In genomic region chr19:57800696-57801095, GRCh38 we compare ENCODE assay signal across 31 cellular contexts. TPM values are rescaled to one million over a fixed set of nuclear protein-coding genes. Genes with fewer than 3 reads are reported as not detected.
A peak's percentile ranks its signal among the peaks of the same experiment; 100 is the strongest.
DNase-seq lines count a peak whose midpoint lies in the region; ATAC-seq lines count a peak whose summit lies in the region.
"Had no signal": no experiment of that assay in that cellular context is flagged by ENCODE, and none has a peak within 500 bp of the region (broad histone marks: within the 10 kb centered on the region; RNA-seq: fewer than 3 reads in every experiment).

No MANE protein-coding gene starts in this region.

- H3K27ac Mint-ChIP-seq in memory B cell = peak overlapping the region; percentile 85
- peak overlapping the region; percentile 24 for H3K27ac Mint-ChIP-seq in stimulated activated effector memory CD8-positive, alpha-beta T cell treated with anti-CD3 and anti-CD28 coated beads, Interleukin-12 subunit alpha, Interleukin-12 subunit beta, amount 100 ng/mL, for 72 hours
- H3K27ac Mint-ChIP-seq: activated CD4-positive, alpha-beta memory T cell treated with anti-CD3 and anti-CD28 coated beads, Interleukin-2, amount 10 ng/mL, durations not matched to agents 7 days and 5 days; activated naive CD8-positive, alpha-beta T cell; activated T-helper 2 cell treated with anti-CD3 and anti-CD28 coated beads, Interferon-gamma antibody, Interleukin-2, Interleukin-4, amounts not matched to agents 10 μg/mL and 5 μg/mL and 100 μg/mL, durations not matched to agents 14 hours and 24 hours and 36 hours; B cell; CD8-positive, alpha-beta T cell; natural killer cell treated with Interleukin-12 subunit alpha and Interleukin-12 subunit beta and Interleukin-15 and Interleukin-18, amount 100 ng/mL, for 72 hours had no signal

- H3K27me3 ChIP-seq in HUES6 (ENCODE audit: control insufficient read depth, insufficient read depth, low read length) = no peaks in the 10 kb centered on the region
- H3K27me3 ChIP-seq in ectodermal cell (ENCODE audit: control insufficient read depth, insufficient read depth, low read length, poor library complexity, severe bottlenecking) = no peaks in the 10 kb centered on the region
- H3K27me3 ChIP-seq: sigmoid colon, testis had no signal

- peaks cover 7% of the 10 kb centered on the region for H3K36me3 Mint-ChIP-seq in memory B cell
- peaks cover 11% of the 10 kb centered on the region for H3K36me3 Mint-ChIP-seq in stimulated activated effector memory CD8-positive, alpha-beta T cell treated with anti-CD3 and anti-CD28 coated beads, Interleukin-12 subunit alpha, Interleukin-12 subunit beta, amount 100 ng/mL, for 72 hours

- H3K4me3 Mint-ChIP-seq in memory B cell = no peak overlapping the region
- H3K4me3 Mint-ChIP-seq in stimulated activated effector memory CD8-positive, alpha-beta T cell treated with anti-CD3 and anti-CD28 coated beads, Interleukin-12 subunit alpha, Interleukin-12 subunit beta, amount 100 ng/mL, for 72 hours = no peak overlapping the region
- H3K4me3 Mint-ChIP-seq: activated CD4-positive, alpha-beta memory T cell treated with anti-CD3 and anti-CD28 coated beads, Interleukin-2, amount 10 ng/mL, durations not matched to agents 7 days and 5 days; activated naive CD8-positive, alpha-beta T cell; B cell; CD8-positive, alpha-beta T cell; natural killer cell treated with Interleukin-12 subunit alpha and Interleukin-12 subunit beta and Interleukin-15 and Interleukin-18, amount 100 ng/mL, for 72 hours had no signal

- H3K27ac ChIP-seq in HUES6 (ENCODE audit: low read depth, low read length) (peak overlapping the region; percentile 79; the same call in 1 of the 2 replicates), ectodermal cell (ENCODE audit: insufficient read depth, low read depth, low read length, poor library complexity, severe bottlenecking) (peak overlapping the region; percentile 26)
- H3K27ac ChIP-seq: KMS-11, psoas muscle, sigmoid colon, testis had no signal

- H3K9ac ChIP-seq in HUES6 (ENCODE audit: low read length) = peak overlapping the region; percentile 55
- H3K9ac ChIP-seq: KMS-11 had no signal

- H3K36me3 ChIP-seq in HUES6 (ENCODE audit: control insufficient read depth, insufficient read depth, low read length) (peaks cover 8% of the 10 kb centered on the region; the same call in 1 of the 2 replicates), ectodermal cell (ENCODE audit: control insufficient read depth, insufficient read depth, low read length) (no peaks in the 10 kb centered on the region)

- H3K9me3 Mint-ChIP-seq in memory B cell = no peaks in the 10 kb centered on the region
- H3K9me3 Mint-ChIP-seq in stimulated activated effector memory CD8-positive, alpha-beta T cell treated with anti-CD3 and anti-CD28 coated beads, Interleukin-12 subunit alpha, Interleukin-12 subunit beta, amount 100 ng/mL, for 72 hours = no peaks in the 10 kb centered on the region
- H3K9me3 Mint-ChIP-seq: CD8-positive, alpha-beta T cell; natural killer cell treated with Interleukin-12 subunit alpha and Interleukin-12 subunit beta and Interleukin-15 and Interleukin-18, amount 100 ng/mL, for 72 hours had no signal

- DNase-seq in memory B cell (ENCODE audit: low spot score in 2 of 2) (no peak), NCI-H446 (lab: John Stamatoyannopoulos, UW) (no peak), hepatic stellate cell (ENCODE audit: low spot score) (no peak), nucleus accumbens (lab: John Stamatoyannopoulos, UW) (no peak)
- DNase-seq in stimulated activated effector memory CD8-positive, alpha-beta T cell treated with anti-CD3 and anti-CD28 coated beads, Interleukin-12 subunit alpha, Interleukin-12 subunit beta, amount 100 ng/mL, for 72 hours (ENCODE audit: low spot score in 2 of 2) = no peak
- DNase-seq: activated CD4-positive, alpha-beta memory T cell treated with anti-CD3 and anti-CD28 coated beads, Interleukin-2, amount 10 ng/mL, durations not matched to agents 7 days and 5 days; anterior cingulate cortex; CD8-positive, alpha-beta T cell; cortex of kidney; DMS 273 treated with DMSO at 0.1 percent for 48 hours; EL; NCI-H1417 treated with DMSO at 0.1 percent for 48 hours; NCI-H2081 treated with DMSO at 0.1 percent for 48 hours; NCI-H446 treated with DMSO at 0.1 percent for 48 hours; psoas muscle; RPMI8226; sigmoid colon; stimulated activated CD4-positive, alpha-beta T cell treated with anti-CD3 and anti-CD28 coated beads, Interleukin-4, amount 100 ng/mL, for 4 hours; stimulated activated naive CD4-positive, alpha-beta T cell treated with Interleukin-2 at 50 U/mL for 16 hours; T-helper 1 cell; testis had no signal

- peaks cover 48% of the 10 kb centered on the region for H3K4me1 ChIP-seq in HUES6 (ENCODE audit: control insufficient read depth, insufficient read depth, low read length)
- peaks cover 18% of the 10 kb centered on the region for H3K4me1 ChIP-seq in ectodermal cell (ENCODE audit: control insufficient read depth, insufficient read depth, low read length)
- H3K4me1 ChIP-seq: testis had no signal

- H3K4me3 ChIP-seq in HUES6 (ENCODE audit: low read depth, low read length) (0 out of 2 replicates have a peak overlapping the region, but pooled peaks have one; percentile 25), ectodermal cell (ENCODE audit: insufficient read depth, low read depth, low read length) (no peak overlapping the region)
- H3K4me3 ChIP-seq: mucosa of descending colon, psoas muscle, sigmoid colon, testis had no signal

- 77 to 79% methylated on average over 5 of the region's 5 CpGs for WGBS in ectodermal cell, 2 experiments

- no peaks in the 10 kb centered on the region for H3K27me3 Mint-ChIP-seq in memory B cell
- H3K27me3 Mint-ChIP-seq: activated CD4-positive, alpha-beta memory T cell treated with anti-CD3 and anti-CD28 coated beads, Interleukin-2, amount 10 ng/mL, durations not matched to agents 7 days and 5 days; activated naive CD8-positive, alpha-beta T cell; B cell; natural killer cell treated with Interleukin-12 subunit alpha and Interleukin-12 subunit beta and Interleukin-15 and Interleukin-18, amount 100 ng/mL, for 72 hours had no signal

- peaks cover 23% of the 10 kb centered on the region for H3K4me1 Mint-ChIP-seq in memory B cell
- peaks cover 12% of the 10 kb centered on the region for H3K4me1 Mint-ChIP-seq in stimulated activated effector memory CD8-positive, alpha-beta T cell treated with anti-CD3 and anti-CD28 coated beads, Interleukin-12 subunit alpha, Interleukin-12 subunit beta, amount 100 ng/mL, for 72 hours

- no peak for ATAC-seq in memory B cell (ENCODE audit: low read depth)
- no peak for ATAC-seq in stimulated activated effector memory CD8-positive, alpha-beta T cell treated with anti-CD3 and anti-CD28 coated beads, Interleukin-12 subunit alpha, Interleukin-12 subunit beta, amount 100 ng/mL, for 72 hours
- ATAC-seq in HG03108 (IDR thresholded peaks at IDR 0.05; ENCODE audit: unreplicated experiment) = no peak
- ATAC-seq: activated CD4-positive, CD25-positive, alpha-beta regulatory T cell treated with anti-CD3 and anti-CD28 coated beads, Interleukin-2, amount 50 U/mL, for 24 hours; CD8-positive, alpha-beta T cell; natural killer cell treated with Interleukin-12 subunit alpha and Interleukin-12 subunit beta and Interleukin-15 and Interleukin-18, amount 100 ng/mL, for 72 hours; psoas muscle had no signal

- H3K9me3 ChIP-seq in HUES6 (ENCODE audit: control insufficient read depth, insufficient read depth, low read depth, low read length) (no peaks in the 10 kb centered on the region), ectodermal cell (ENCODE audit: control insufficient read depth, low read length) (no peaks in the 10 kb centered on the region)
- H3K9me3 ChIP-seq: mucosa of descending colon, psoas muscle, sigmoid colon, testis had no signal

RNA-seq across cellular contexts. Expression of gene ZNF552, which starts 14.0 kb away (rescaled TPM):
- 8.7 TPM for polyA plus RNA-seq in ectodermal cell (2013, experiment 1 of 4)
- 9.8 TPM for polyA plus RNA-seq in ectodermal cell (2013, experiment 2 of 4)
- polyA plus RNA-seq in ectodermal cell (2013, experiment 3 of 4) = 6.8 TPM
- polyA plus RNA-seq in ectodermal cell (2013, experiment 4 of 4) = 6.2 TPM

RNA-seq across cellular contexts. Expression of gene ZNF587B, which starts 29.4 kb away (rescaled TPM):
- polyA plus RNA-seq in ectodermal cell (2013, experiment 1 of 4) = 16.0 TPM
- 21.6 TPM for polyA plus RNA-seq in ectodermal cell (2013, experiment 2 of 4)
- 12.2 TPM for polyA plus RNA-seq in ectodermal cell (2013, experiment 3 of 4)
- 12.3 TPM for polyA plus RNA-seq in ectodermal cell (2013, experiment 4 of 4)

RNA-seq across cellular contexts. Expression of gene ZNF586, which starts 31.2 kb away (rescaled TPM):
- polyA plus RNA-seq in ectodermal cell (2013, experiment 1 of 4) = 15.2 TPM
- 17.0 TPM for polyA plus RNA-seq in ectodermal cell (2013, experiment 2 of 4)
- 9.8 TPM for polyA plus RNA-seq in ectodermal cell (2013, experiment 3 of 4)
- 11.3 TPM for polyA plus RNA-seq in ectodermal cell (2013, experiment 4 of 4)

RNA-seq across cellular contexts. Expression of gene ZNF587, which starts 49.0 kb away (rescaled TPM):
- 47.5 TPM for polyA plus RNA-seq in ectodermal cell (2013, experiment 1 of 4)
- polyA plus RNA-seq in ectodermal cell (2013, experiment 2 of 4) = 54.4 TPM
- 31.3 TPM for polyA plus RNA-seq in ectodermal cell (2013, experiment 3 of 4)
- polyA plus RNA-seq in ectodermal cell (2013, experiment 4 of 4) = 39.0 TPM

RNA-seq across cellular contexts. Expression of gene ZNF776, which starts 54.1 kb away (rescaled TPM):
- 28.9 TPM for polyA plus RNA-seq in ectodermal cell (2013, experiment 1 of 4)
- 28.0 TPM for polyA plus RNA-seq in ectodermal cell (2013, experiment 2 of 4)
- polyA plus RNA-seq in ectodermal cell (2013, experiment 3 of 4) = 23.6 TPM
- 25.7 TPM for polyA plus RNA-seq in ectodermal cell (2013, experiment 4 of 4)
